In genomic region chr10:21517983-21518628, GRCh38 we compare ENCODE assay signal across 8 cellular contexts. TPM values are rescaled to one million over a fixed set of nuclear protein-coding genes. Genes with fewer than 3 reads are reported as not detected.
DNase-seq lines count a peak whose midpoint lies in the region; ATAC-seq and TF ChIP-seq lines count a peak whose summit lies in the region.

No MANE protein-coding gene starts in this region.

- peak overlapping the region; percentile 72 to 87 (median 85) for H3K4me3 Mint-ChIP-seq in naive B cell

- TF ChIP-seq CTCF in 22Rv1 (IDR thresholded peaks at IDR 0.05) (no peak), HEK293 (tag by site-specific recombination; IDR thresholded peaks at IDR 0.05) (no peak), Panc1 (IDR thresholded peaks at IDR 0.05) (no peak)

- CTCF ChIA-PET in HEK293 (lab: Yijun Ruan, JAX), result interaction anchor here (0.6 to 0.9 kb wide), 3 partner anchors 20 to 1681 kb away, joined by 3 read pairs; no protein-coding TSS in a partner anchor
- CTCF ChIA-PET in Panc1 (lab: Charles Lee), result interaction anchor here (0.7 kb wide), 1 partner anchor 14 kb away, joined by 3 read pairs; no protein-coding TSS in a partner anchor

- no peak for DNase-seq in Panc1 (ENCODE audit: low read depth, low spot score)
- no peak for DNase-seq in naive B cell
- DNase-seq in NCI-H345 (lab: John Stamatoyannopoulos, UW), result no peak

- no peaks in the 10 kb centered on the region for H3K36me3 Mint-ChIP-seq in naive B cell

- ATAC-seq in Panc1 (no peak), naive B cell (ENCODE audit: low read depth in 2 of 2) (no peak), HG03159 (IDR thresholded peaks at IDR 0.05; ENCODE audit: unreplicated experiment) (no peak), GM18520 (IDR thresholded peaks at IDR 0.05; ENCODE audit: unreplicated experiment) (no peak)

- in situ Hi-C loops in Panc1 (cut with HindIII; ENCODE audit: low pct_unique_long_range_greater_than_20kb, low sequenced_read_pairs), result no loop called here

- H3K27ac ChIP-seq in 22Rv1 (peak overlapping the region; percentile 88), HEK293 (ENCODE audit: extremely low read depth, low read depth, low read length) (peak overlapping the region; percentile 85), Panc1 (ENCODE audit: low read length) (peak overlapping the region; percentile 96), ectodermal cell (ENCODE audit: insufficient read depth, low read depth, low read length, poor library complexity, severe bottlenecking) (peak overlapping the region; percentile 93)

- H3K4me3 ChIP-seq in HEK293 (ENCODE audit: low read depth, low read length) (peak overlapping the region; percentile 65), Panc1 (ENCODE audit: low read depth in 2 of 2, low read length in 2 of 2) (peak overlapping the region; percentile 53 to 62), ectodermal cell (ENCODE audit: insufficient read depth, low read depth, low read length) (peak overlapping the region; percentile 80)

- peaks cover 0 to 15% (median 0%) of the 10 kb centered on the region in 7 donors for H3K9me3 Mint-ChIP-seq in naive B cell

- H3K4me1 ChIP-seq in HEK293 (ENCODE audit: control insufficient read depth, insufficient read depth, low read length) (peaks cover 29% of the 10 kb centered on the region), Panc1 (ENCODE audit: control insufficient read depth, insufficient read depth, low read length) (peaks cover 23% of the 10 kb centered on the region), ectodermal cell (ENCODE audit: control insufficient read depth, insufficient read depth, low read length) (peaks cover 24% of the 10 kb centered on the region)

- intact Hi-C loops in Panc1 (cut with micrococcal nuclease; ENCODE audit: unreplicated experiment), result no loop called here

- no TSS peak for BruUV-seq in Panc1 (replicated peaks; lab: Mats Ljungman, UMichigan)

- H3K36me3 ChIP-seq in HEK293 (ENCODE audit: control insufficient read depth in 2 of 2, insufficient read depth in 1 of 2, low read length in 2 of 2), result no peaks in the 10 kb centered on the region
- no peaks in the 10 kb centered on the region for H3K36me3 ChIP-seq in Panc1 (ENCODE audit: control insufficient read depth, insufficient read depth, low read length)
- peaks cover 33% of the 10 kb centered on the region for H3K36me3 ChIP-seq in ectodermal cell (ENCODE audit: control insufficient read depth, insufficient read depth, low read length)

- 1% methylated on average over 16 to 17 of the region's 17 CpGs for WGBS in ectodermal cell, 2 experiments

- POLR2A ChIA-PET in HEK293 (lab: Yijun Ruan, JAX), result interaction anchor here (0.6 to 3.2 kb wide), 13 partner anchors 9 to 711 kb away, joined by 3 to 23 read pairs (median 5); partner anchors contain the start of gene MLLT10
- POLR2A ChIA-PET in Panc1 (lab: Charles Lee), result interaction anchor here (0.6 to 1.1 kb wide), 8 partner anchors 9 to 277 kb away, joined by 4 to 17 read pairs (median 6); no protein-coding TSS in a partner anchor

- H3K27ac Mint-ChIP-seq in naive B cell, result peak overlapping the region in 5 of 6 donors; percentile 59 to 96 (median 91)

- peaks cover 61 to 69% (median 63%) of the 10 kb centered on the region in 3 donors for H3K27me3 Mint-ChIP-seq in naive B cell

- no peaks in the 10 kb centered on the region for H3K9me3 ChIP-seq in HEK293 (ENCODE audit: control insufficient read depth, insufficient read depth, low read depth, low read length)
- no peaks in the 10 kb centered on the region for H3K9me3 ChIP-seq in Panc1 (ENCODE audit: control insufficient read depth, insufficient read depth, low read depth, low read length)
- H3K9me3 ChIP-seq in ectodermal cell (ENCODE audit: control insufficient read depth, low read length), result no peaks in the 10 kb centered on the region

- H3K4me1 Mint-ChIP-seq in naive B cell, result peaks cover 25 to 38% (median 26%) of the 10 kb centered on the region in 3 donors

- no peaks in the 10 kb centered on the region for H3K27me3 ChIP-seq in Panc1 (ENCODE audit: control insufficient read depth, insufficient read depth, low read length)
- no peaks in the 10 kb centered on the region for H3K27me3 ChIP-seq in ectodermal cell (ENCODE audit: control insufficient read depth, insufficient read depth, low read length, poor library complexity, severe bottlenecking)

TF ChIP-seq in HEK293, 187 proteins besides CTCF, POLR2A, EP300 and RAD21 (continues in another document):
- TF ChIP-seq SP7 (tag by site-specific recombination; IDR thresholded peaks at IDR 0.05) (peak; percentile 72), WT1 (tag by site-specific recombination; IDR thresholded peaks at IDR 0.05) (peak; percentile 89), MZF1 (tag by site-specific recombination; IDR thresholded peaks at IDR 0.05; ENCODE audit: borderline replicate concordance) (no peak), ZBTB8A (tag by site-specific recombination; IDR thresholded peaks at IDR 0.05) (no peak), ZNF24 (tag by site-specific recombination; IDR thresholded peaks at IDR 0.05) (peak; percentile 54; the same call in 1 of the 2 replicates), SP2 (tag by site-specific recombination; IDR thresholded peaks at IDR 0.05) (peak; percentile 50), ZNF776 (tag by site-specific recombination; IDR thresholded peaks at IDR 0.05; ENCODE audit: borderline replicate concordance) (no peak), SALL2 (tag by site-specific recombination; IDR thresholded peaks at IDR 0.05; ENCODE audit: borderline replicate concordance) (no peak), OVOL3 (tag by site-specific recombination; IDR thresholded peaks at IDR 0.05) (peak; percentile 28), IKZF3 (tag by site-specific recombination; IDR thresholded peaks at IDR 0.05) (peak; percentile 37), KLF16 (tag by site-specific recombination; IDR thresholded peaks at IDR 0.05) (0 out of 2 replicates have a peak, but pooled peaks have one; percentile 18), ZNF837 (tag by site-specific recombination; IDR thresholded peaks at IDR 0.05) (no peak), KLF1 (tag by site-specific recombination; IDR thresholded peaks at IDR 0.05) (peak; percentile 60), ZNF239 (tag by site-specific recombination; IDR thresholded peaks at IDR 0.05) (no peak), ZNF501 (tag by site-specific recombination; IDR thresholded peaks at IDR 0.05) (peak; percentile 17; the same call in 1 of the 2 replicates), ZNF473 (tag by site-specific recombination; IDR thresholded peaks at IDR 0.05) (no peak), ZBTB21 (tag by site-specific recombination; IDR thresholded peaks at IDR 0.05) (no peak)
- TF ChIP-seq, protein P1, sequence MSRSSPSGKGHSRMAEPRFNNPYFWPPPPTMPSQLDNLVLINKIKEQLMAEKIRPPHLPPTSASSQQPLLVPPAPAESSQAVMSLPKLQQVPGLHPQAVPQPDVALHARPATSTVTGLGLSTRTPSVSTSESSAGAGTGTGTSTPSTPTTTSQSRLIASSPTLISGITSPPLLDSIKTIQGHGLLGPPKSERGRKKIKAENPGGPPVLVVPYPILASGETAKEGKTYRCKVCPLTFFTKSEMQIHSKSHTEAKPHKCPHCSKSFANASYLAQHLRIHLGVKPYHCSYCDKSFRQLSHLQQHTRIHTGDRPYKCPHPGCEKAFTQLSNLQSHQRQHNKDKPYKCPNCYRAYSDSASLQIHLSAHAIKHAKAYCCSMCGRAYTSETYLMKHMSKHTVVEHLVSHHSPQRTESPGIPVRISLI (tag by site-specific recombination; IDR thresholded peaks at IDR 0.05), result 0 out of 2 replicates have a peak, but pooled peaks have one; percentile 41
- TF ChIP-seq, protein P2, sequence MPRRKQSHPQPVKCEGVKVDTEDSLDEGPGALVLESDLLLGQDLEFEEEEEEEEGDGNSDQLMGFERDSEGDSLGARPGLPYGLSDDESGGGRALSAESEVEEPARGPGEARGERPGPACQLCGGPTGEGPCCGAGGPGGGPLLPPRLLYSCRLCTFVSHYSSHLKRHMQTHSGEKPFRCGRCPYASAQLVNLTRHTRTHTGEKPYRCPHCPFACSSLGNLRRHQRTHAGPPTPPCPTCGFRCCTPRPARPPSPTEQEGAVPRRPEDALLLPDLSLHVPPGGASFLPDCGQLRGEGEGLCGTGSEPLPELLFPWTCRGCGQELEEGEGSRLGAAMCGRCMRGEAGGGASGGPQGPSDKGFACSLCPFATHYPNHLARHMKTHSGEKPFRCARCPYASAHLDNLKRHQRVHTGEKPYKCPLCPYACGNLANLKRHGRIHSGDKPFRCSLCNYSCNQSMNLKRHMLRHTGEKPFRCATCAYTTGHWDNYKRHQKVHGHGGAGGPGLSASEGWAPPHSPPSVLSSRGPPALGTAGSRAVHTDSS (tag by site-specific recombination; IDR thresholded peaks at IDR 0.05), result no peak; the same call in 1 of the 2 replicates
- TF ChIP-seq, protein P3, sequence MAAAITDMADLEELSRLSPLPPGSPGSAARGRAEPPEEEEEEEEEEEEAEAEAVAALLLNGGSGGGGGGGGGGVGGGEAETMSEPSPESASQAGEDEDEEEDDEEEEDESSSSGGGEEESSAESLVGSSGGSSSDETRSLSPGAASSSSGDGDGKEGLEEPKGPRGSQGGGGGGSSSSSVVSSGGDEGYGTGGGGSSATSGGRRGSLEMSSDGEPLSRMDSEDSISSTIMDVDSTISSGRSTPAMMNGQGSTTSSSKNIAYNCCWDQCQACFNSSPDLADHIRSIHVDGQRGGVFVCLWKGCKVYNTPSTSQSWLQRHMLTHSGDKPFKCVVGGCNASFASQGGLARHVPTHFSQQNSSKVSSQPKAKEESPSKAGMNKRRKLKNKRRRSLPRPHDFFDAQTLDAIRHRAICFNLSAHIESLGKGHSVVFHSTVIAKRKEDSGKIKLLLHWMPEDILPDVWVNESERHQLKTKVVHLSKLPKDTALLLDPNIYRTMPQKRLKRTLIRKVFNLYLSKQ (tag by site-specific recombination; IDR thresholded peaks at IDR 0.05; ENCODE audit: borderline replicate concordance), result no peak

RNA-seq across cellular contexts. Expression of gene SKIDA1, which starts 7.4 kb away (rescaled TPM):
- 9.3 TPM for total RNA-seq in Panc1 (2021; ENCODE audit: unreplicated experiment)
- 5.8 TPM for polyA plus RNA-seq in Panc1 (2012; ENCODE audit: insufficient read length)
- polyA plus RNA-seq in ectodermal cell (2013, experiment 1 of 4), result 126 TPM
- 107 TPM for polyA plus RNA-seq in ectodermal cell (2013, experiment 2 of 4)
- polyA plus RNA-seq in ectodermal cell (2013, experiment 3 of 4), result 98.2 TPM
- 116 TPM for polyA plus RNA-seq in ectodermal cell (2013, experiment 4 of 4)
- not detected for polyA plus RNA-seq in naive B cell (ENCODE audit: low read depth in 6 of 6)

RNA-seq across cellular contexts. Expression of gene MLLT10, which starts 15.9 kb away (rescaled TPM):
- 33.4 TPM for total RNA-seq in Panc1 (2021; ENCODE audit: unreplicated experiment)
- 28.9 TPM for polyA plus RNA-seq in Panc1 (2012; ENCODE audit: insufficient read length)
- polyA plus RNA-seq in ectodermal cell (2013, experiment 1 of 4), result 56.5 TPM
- 63.5 TPM for polyA plus RNA-seq in ectodermal cell (2013, experiment 2 of 4)
- 51.2 TPM for polyA plus RNA-seq in ectodermal cell (2013, experiment 3 of 4)
- polyA plus RNA-seq in ectodermal cell (2013, experiment 4 of 4), result 51.5 TPM
- polyA plus RNA-seq in naive B cell (ENCODE audit: low read depth in 6 of 6), result 1 to 10 TPM; 3.8 to 7.3 (median 6.6) TPM
